Comparison of ENCODE assay signal across 8 cellular contexts in genomic region chr22:41022470-41023298, GRCh38.
DNase-seq lines count a peak whose midpoint lies in the region; ATAC-seq and TF ChIP-seq lines count a peak whose summit lies in the region.

No MANE protein-coding gene starts in this region.

- peak; percentile 59 for ATAC-seq in HG03442 (IDR thresholded peaks at IDR 0.05; ENCODE audit: unreplicated experiment)
- ATAC-seq in lower lobe of right lung = peak; percentile 92 to 96

- TF ChIP-seq CTCF in lower lobe of right lung (IDR thresholded peaks at IDR 0.05) = no peak

- no peaks in the 10 kb centered on the region for H3K36me3 ChIP-seq in lower lobe of right lung

- H3K27ac ChIP-seq in lower lobe of right lung = peak overlapping the region; percentile 100

- intact Hi-C loops in lower lobe of right lung (cut with DNase I) = no loop called here

- H3K4me3 ChIP-seq in lower lobe of right lung = peak overlapping the region; percentile 81

- DNase-seq in NCI-H187 (lab: John Stamatoyannopoulos, UW) (peak; percentile 12 to 76), NCI-H187 treated with DMSO at 0.1 percent for 48 hours (lab: John Stamatoyannopoulos, UW) (no peak), NCI-H82 (lab: John Stamatoyannopoulos, UW) (peak; percentile 92), lower lobe of right lung (peak; percentile 96)
- peak; percentile 92 for DNase-seq in activated CD8-positive, alpha-beta memory T cell treated with anti-CD3 and anti-CD28 coated beads for 24 hours
- DNase-seq in effector CD4-positive, alpha-beta T cell = peak; percentile 63
- DNase-seq in stimulated activated CD4-positive, alpha-beta T cell treated with anti-CD3 and anti-CD28 coated beads, Interleukin-4, amount 100 ng/mL, for 24 hours = peak; percentile 81

- H3K27me3 ChIP-seq in lower lobe of right lung (ENCODE audit: low read depth) = no peaks in the 10 kb centered on the region

- H3K4me1 ChIP-seq in lower lobe of right lung = peaks cover 9% of the 10 kb centered on the region

- no peaks in the 10 kb centered on the region for H3K9me3 ChIP-seq in lower lobe of right lung
